Comparison of ENCODE assay signal across 8 cellular contexts in the genomic region with DNA sequence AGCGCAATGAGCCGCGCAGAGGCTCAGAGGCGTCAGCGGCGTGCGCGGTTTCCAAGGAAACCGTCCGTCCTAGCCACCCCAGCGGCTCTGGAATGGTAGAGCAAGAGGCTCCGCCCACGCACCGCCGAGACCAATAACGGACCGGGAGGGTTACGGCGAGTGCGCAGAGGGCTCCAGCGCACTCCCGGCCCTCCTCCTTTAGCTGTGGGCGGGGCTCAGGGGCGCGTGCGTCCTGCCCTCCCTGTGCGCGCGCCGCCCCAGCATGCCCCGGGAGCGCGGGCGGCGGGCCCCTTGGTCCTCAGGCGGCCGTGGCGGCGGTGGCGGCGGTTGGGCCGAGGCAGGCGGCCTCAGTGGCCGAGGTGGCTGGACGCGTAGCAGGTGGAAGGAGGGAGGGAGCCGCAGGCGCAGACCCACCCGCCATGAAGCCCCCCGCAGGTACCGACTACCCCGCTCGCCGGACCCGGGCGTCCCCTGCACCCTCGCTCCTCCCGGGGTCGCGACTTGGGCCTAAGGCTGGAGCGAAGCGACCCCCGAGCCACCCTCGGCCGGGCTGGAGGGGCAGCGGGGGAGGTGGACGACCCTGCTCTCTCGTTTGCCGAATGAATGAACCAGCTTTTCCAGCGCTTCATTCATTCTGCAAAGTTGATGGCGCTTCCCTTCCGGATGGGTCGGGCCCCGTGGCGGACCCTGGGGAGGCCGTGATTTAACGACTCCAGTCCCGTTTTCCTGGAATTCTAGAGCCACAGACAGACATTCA. TPM values are rescaled to one million over a fixed set of nuclear protein-coding genes. Genes with fewer than 3 reads are reported as not detected.
A peak's percentile ranks its signal among the peaks of the same experiment; 100 is the strongest.
DNase-seq lines count a peak whose midpoint lies in the region; ATAC-seq and TF ChIP-seq lines count a peak whose summit lies in the region.

A gene (plus strand): TSS at position 260 of the 757 bp plus-strand sequence. CDS start 160 bp downstream, at position 420.

- H3K4me1 ChIP-seq in adipocyte (ENCODE audit: control insufficient read depth, insufficient read depth, low read length) (peaks cover 28% of the 10 kb centered on the region), cardiac muscle cell (ENCODE audit: low read depth) (peaks cover 17% of the 10 kb centered on the region), parathyroid adenoma (peaks cover 8% of the 10 kb centered on the region), tibial nerve (peaks cover 0 to 50% (median 29%) of the 10 kb centered on the region in 4 donors)

- H3K9me3 ChIP-seq in adipocyte (ENCODE audit: control insufficient read depth, low read length) (no peaks in the 10 kb centered on the region), cardiac muscle cell (ENCODE audit: low read depth) (no peaks in the 10 kb centered on the region), parathyroid adenoma (ENCODE audit: control insufficient read depth, low read length) (no peaks in the 10 kb centered on the region), tibial nerve (no peaks in the 10 kb centered on the region)

- peak within 1 kb of the TSS; percentile 70 for H3K27ac ChIP-seq in cardiac muscle cell
- peak within 1 kb of the TSS; percentile 77 for H3K27ac ChIP-seq in parathyroid adenoma
- peak within 1 kb of the TSS in 3 of 4 donors; percentile 77 to 87 (median 78) for H3K27ac ChIP-seq in tibial nerve

- H3K4me2 ChIP-seq in parathyroid adenoma (ENCODE audit: low read length): peak within 1 kb of the TSS; percentile 98

- TF ChIP-seq EP300 in tibial nerve (IDR thresholded peaks at IDR 0.05): peak; percentile 61 to 62

- H3K9ac ChIP-seq in adipocyte (ENCODE audit: low read length) (peak within 1 kb of the TSS; percentile 93), parathyroid adenoma (peak within 1 kb of the TSS; percentile 79)

- no peak for TF ChIP-seq CTCF in GM12864 (IDR thresholded peaks at IDR 0.05; ENCODE audit: low read depth, low read length, missing control alignments)
- TF ChIP-seq CTCF in cardiac muscle cell (IDR thresholded peaks at IDR 0.05; ENCODE audit: low read depth, low read length): no peak
- no peak for TF ChIP-seq CTCF in parathyroid adenoma (IDR thresholded peaks at IDR 0.05)
- peak in 2 of 5 experiments; percentile 22 to 43 for TF ChIP-seq CTCF in tibial nerve (IDR thresholded peaks at IDR 0.05)

- WGBS in tibial nerve, 2 donors: 0% methylated on average over 16 to 62 of the region's 78 CpGs

- peak within 1 kb of the TSS; percentile 96 for H2AFZ ChIP-seq in parathyroid adenoma

- ATAC-seq in HG02763 (IDR thresholded peaks at IDR 0.05; ENCODE audit: unreplicated experiment): peak; percentile 67

- H3K36me3 ChIP-seq in adipocyte (ENCODE audit: control insufficient read depth, insufficient read depth, low read length, severe bottlenecking): peaks cover 2% of the 10 kb centered on the region
- no peaks in the 10 kb centered on the region for H3K36me3 ChIP-seq in cardiac muscle cell
- H3K36me3 ChIP-seq in parathyroid adenoma (ENCODE audit: control insufficient read depth, insufficient read depth, low read length): no peaks in the 10 kb centered on the region
- peaks cover 0 to 7% (median 0%) of the 10 kb centered on the region in 3 donors for H3K36me3 ChIP-seq in tibial nerve

- H3K4me3 ChIP-seq in GM12864 (ENCODE audit: low read depth, low read length) (peak within 1 kb of the TSS; percentile 90), adipocyte (ENCODE audit: low read length) (peak within 1 kb of the TSS; percentile 93), cardiac muscle cell (peak within 1 kb of the TSS; percentile 90), parathyroid adenoma (ENCODE audit: low read depth, low read length) (peak within 1 kb of the TSS; percentile 75), tibial nerve (peak within 1 kb of the TSS; percentile 51 to 97 (median 84))

- H3K27me3 ChIP-seq in adipocyte (replicated peaks; ENCODE audit: control insufficient read depth, insufficient read depth, low read length) (no peaks in the 10 kb centered on the region), cardiac muscle cell (no peaks in the 10 kb centered on the region), parathyroid adenoma (ENCODE audit: control insufficient read depth, insufficient read depth, low read length) (no peaks in the 10 kb centered on the region), tibial nerve (no peaks in the 10 kb centered on the region)

- DNase-seq in GM12864 (ENCODE audit: low read depth) (peak; percentile 96), NCI-H1436 (lab: John Stamatoyannopoulos, UW) (peak; percentile 99), T follicular helper cell (ENCODE audit: low read depth) (peak; percentile 99), adipocyte (ENCODE audit: low read depth) (peak; percentile 100), cardiac muscle cell (ENCODE audit: low read depth in 1 of 2, low spot score in 1 of 2) (peak; percentile 99 to 100), tibial nerve (ENCODE audit: low spot score in 2 of 2) (peak; percentile 97 to 98)

- peak in 1 of 2 donors; percentile 56 for TF ChIP-seq POLR2A in tibial nerve (IDR thresholded peaks at IDR 0.05)

- peaks cover 30% of the 10 kb centered on the region for H3K79me2 ChIP-seq in parathyroid adenoma

RNA-seq across cellular contexts. Expression of the gene that starts here (rescaled TPM):
- total RNA-seq in cardiac muscle cell (111 and 126 TPM in 2 replicates), tibial nerve (10 to 100 TPM; 35.8 to 91.8 (median 42.9) TPM)
- polyA plus RNA-seq in cardiac muscle cell: 73.9 and 81.3 TPM in 2 replicates

Comparison
In these comparisons a context has a peak if more than half of its experiments do, and no peak if none do; other contexts are left out.
1. Peak in every context shown above with its lines: DNase-seq, ATAC-seq, H3K4me3 ChIP-seq and H3K27ac ChIP-seq.